18 cellular contexts compared by ENCODE assay signal in genomic region chr17:37689317-37689716, GRCh38. TPM values are rescaled to one million over a fixed set of nuclear protein-coding genes. Genes with fewer than 3 reads are reported as not detected.
A peak's percentile ranks its signal among the peaks of the same experiment; 100 is the strongest.
DNase-seq lines count a peak whose midpoint lies in the region; ATAC-seq and TF ChIP-seq lines count a peak whose summit lies in the region.
"Had no signal": no experiment of that assay in that cellular context is flagged by ENCODE, and none has a peak within 500 bp of the region (broad histone marks: within the 10 kb centered on the region; RNA-seq: fewer than 3 reads in every experiment).

No MANE protein-coding gene starts in this region.

- no peak overlapping the region for H3K4me3 Mint-ChIP-seq in type B pancreatic cell
- H3K4me3 Mint-ChIP-seq: B cell; CD4-positive, CD25-positive, alpha-beta regulatory T cell; CD8-positive, alpha-beta T cell had no signal

- TF ChIP-seq CTCF in type B pancreatic cell (conservative IDR thresholded peaks at IDR 0.05), result no peak

- H3K27me3 Mint-ChIP-seq in type B pancreatic cell, result no peaks in the 10 kb centered on the region

- no peaks in the 10 kb centered on the region for H3K36me3 Mint-ChIP-seq in type B pancreatic cell
- H3K36me3 Mint-ChIP-seq: CD4-positive, CD25-positive, alpha-beta regulatory T cell; CD8-positive, alpha-beta T cell had no signal

- ATAC-seq in left colon, result peak; percentile 50
- ATAC-seq: CD8-positive, alpha-beta T cell; GM12878 had no signal

- H3K27me3 ChIP-seq in MG63, result no peaks in the 10 kb centered on the region
- H3K27me3 ChIP-seq: BLaER1 had no signal

- no peak overlapping the region for H3K4me3 ChIP-seq in MG63
- H3K4me3 ChIP-seq: BLaER1, GM12878, GM23248 had no signal

- H3K27ac Mint-ChIP-seq in type B pancreatic cell, result peak overlapping the region; percentile 15
- H3K27ac Mint-ChIP-seq: B cell; CD8-positive, alpha-beta T cell had no signal

- no peaks in the 10 kb centered on the region for H3K9me3 ChIP-seq in MG63
- H3K9me3 ChIP-seq: BLaER1 had no signal

- H3K4me1 Mint-ChIP-seq in type B pancreatic cell (ENCODE audit: unreplicated experiment), result peaks cover 19% of the 10 kb centered on the region
- H3K4me1 Mint-ChIP-seq: B cell; CD4-positive, CD25-positive, alpha-beta regulatory T cell had no signal

- DNase-seq in NCI-H146 (lab: John Stamatoyannopoulos, UW) (peak; percentile 9), NCI-H146 treated with DMSO at 0.1 percent for 48 hours (lab: John Stamatoyannopoulos, UW; ENCODE audit: unreplicated experiment) (no peak), left colon (no peak), type B pancreatic cell (ENCODE audit: extremely low spot score, unreplicated experiment) (no peak), middle frontal gyrus (ENCODE audit: extremely low spot score, low spot score) (no peak), MG63 (no peak)
- DNase-seq: CD4-positive, CD25-positive, alpha-beta regulatory T cell; CD8-positive, alpha-beta T cell; DMS 273 treated with DMSO at 0.1 percent for 48 hours; DMS79; EL; GDM1; GM23248; H7; HCEC 1CT had no signal

- intact Hi-C loops in left colon (cut with DNase I, micrococcal nuclease), result no loop called here

- no peaks in the 10 kb centered on the region for H3K36me3 ChIP-seq in MG63
- H3K36me3 ChIP-seq: BLaER1 had no signal

- H3K9me3 Mint-ChIP-seq in type B pancreatic cell, result no peaks in the 10 kb centered on the region
- H3K9me3 Mint-ChIP-seq: CD8-positive, alpha-beta T cell had no signal

RNA-seq across cellular contexts. Expression of gene DDX52, which starts 46.1 kb away (rescaled TPM):
- total RNA-seq in left colon, result 10 to 100 TPM; 25.0 to 28.1 TPM
- total RNA-seq in type B pancreatic cell (ENCODE audit: low replicate concordance), result 37.5 and 49.4 TPM in 2 replicates
- total RNA-seq in MG63 (2014; rRNA removed; shearing (Covaris generic); ENCODE audit: low replicate concordance), result 25.7 and 26.8 TPM in 2 replicates

RNA-seq across cellular contexts. Expression of gene HNF1B, which starts 55.5 kb away (rescaled TPM):
- 10 to 100 TPM; 40.6 to 42.8 TPM for total RNA-seq in left colon
- total RNA-seq in type B pancreatic cell (ENCODE audit: low replicate concordance), result 10.6 and 19.0 TPM in 2 replicates
- total RNA-seq in MG63 (2014; rRNA removed; shearing (Covaris generic); ENCODE audit: low replicate concordance), result not detected in 2 replicates
- total RNA-seq: CD4-positive, CD25-positive, alpha-beta regulatory T cell; CD8-positive, alpha-beta T cell; GM23248 had no signal

Comparison
In these comparisons a context has a peak if more than half of its experiments do, and no peak if none do; other contexts are left out.
1. RNA of gene HNF1B, which starts 55.5 kb away (total RNA-seq): 40.6 to 42.8 TPM in left colon and 10.6 to 19.0 TPM in type B pancreatic cell; not detected in MG63; every median in the first group is over 10 times any median in the second.